Comparison of ENCODE assay signal across 29 cellular contexts in genomic region chr18:53018791-53019190, GRCh38.
A peak's percentile ranks its signal among the peaks of the same experiment; 100 is the strongest.
DNase-seq lines count a peak whose midpoint lies in the region; ATAC-seq and TF ChIP-seq lines count a peak whose summit lies in the region.
"Had no signal": no experiment of that assay in that cellular context is flagged by ENCODE, and none has a peak within 500 bp of the region (broad histone marks: within the 10 kb centered on the region; RNA-seq: fewer than 3 reads in every experiment).

No MANE protein-coding gene starts in this region.

- H3K27me3 ChIP-seq in vagina, result no peaks in the 10 kb centered on the region
- H3K27me3 ChIP-seq: ovary, upper lobe of left lung had no signal

- H3K4me1 ChIP-seq in HEK293 (ENCODE audit: control insufficient read depth, insufficient read depth, low read length), result no peaks in the 10 kb centered on the region
- H3K4me1 ChIP-seq in vagina, result no peaks in the 10 kb centered on the region
- H3K4me1 ChIP-seq: upper lobe of left lung had no signal

- no peak for TF ChIP-seq POLR2A in vagina (IDR thresholded peaks at IDR 0.05)

- no peak overlapping the region for H3K4me3 ChIP-seq in HEK293 (ENCODE audit: low read depth, low read length)
- no peak overlapping the region for H3K4me3 ChIP-seq in choroid plexus epithelial cell (ENCODE audit: low read depth, low read length)
- no peak overlapping the region for H3K4me3 ChIP-seq in vagina
- H3K4me3 ChIP-seq: ovary, smooth muscle cell, upper lobe of left lung had no signal

- TF ChIP-seq CTCF in HEK293 (tag by site-specific recombination; IDR thresholded peaks at IDR 0.05) (no peak), choroid plexus epithelial cell (conservative IDR thresholded peaks at IDR 0.05; ENCODE audit: low read depth, low read length) (no peak), vagina (IDR thresholded peaks at IDR 0.05) (no peak)

- no peak for ATAC-seq in GM21723 (IDR thresholded peaks at IDR 0.05; ENCODE audit: unreplicated experiment)
- ATAC-seq: activated CD8-positive, alpha-beta T cell treated with anti-CD3 and anti-CD28 coated beads, Interleukin-2, amount 10 ng/mL, durations not matched to agents 7 days and 5 days; activated T-helper 17 cell treated with anti-CD3 and anti-CD28 coated beads, Interleukin-2, amount 50 U/mL, for 72 hours; Panc1 had no signal

- POLR2A ChIA-PET in HEK293 (lab: Yijun Ruan, JAX), result no interaction called here

- CTCF ChIA-PET in HEK293 (lab: Yijun Ruan, JAX), result no interaction called here

- H3K9me3 ChIP-seq in HEK293 (ENCODE audit: control insufficient read depth, insufficient read depth, low read depth, low read length) (no peaks in the 10 kb centered on the region), vagina (no peaks in the 10 kb centered on the region)
- H3K9me3 ChIP-seq: ovary, upper lobe of left lung had no signal

- intact Hi-C loops in vagina (cut with DNase I), result no loop called here

- H3K36me3 ChIP-seq in HEK293 (ENCODE audit: control insufficient read depth in 2 of 2, insufficient read depth in 1 of 2, low read length in 2 of 2) (no peaks in the 10 kb centered on the region), vagina (no peaks in the 10 kb centered on the region)
- H3K36me3 ChIP-seq: ovary, upper lobe of left lung, WERI-Rb-1 had no signal

- no peak overlapping the region for H3K27ac ChIP-seq in HEK293 (ENCODE audit: extremely low read depth, low read depth, low read length)
- no peak overlapping the region for H3K27ac ChIP-seq in vagina
- H3K27ac ChIP-seq: ovary, upper lobe of left lung, WERI-Rb-1 had no signal

- DNase-seq in OCI-M1 (lab: John Stamatoyannopoulos, UW) (peak; percentile 30), choroid plexus epithelial cell (ENCODE audit: low read depth) (peak; percentile 2), myocyte (ENCODE audit: low read depth) (peak; percentile 1), vagina (ENCODE audit: extremely low spot score in 2 of 2) (no peak), NCI-H2029 treated with DMSO at 0.1 percent for 48 hours (lab: John Stamatoyannopoulos, UW) (no peak)
- DNase-seq: activated CD4-positive, alpha-beta T cell treated with anti-CD3 and anti-CD28 coated beads for 4 hours; activated CD8-positive, alpha-beta T cell treated with anti-CD3 and anti-CD28 coated beads, Interleukin-2, amount 10 ng/mL, durations not matched to agents 7 days and 5 days; activated naive CD4-positive, alpha-beta T cell treated with anti-CD3 and anti-CD28 coated beads, Interleukin-2, amount 10 ng/mL, durations not matched to agents 7 days and 5 days; amniotic stem cell; caudate nucleus; cortex of kidney; effector memory CD4-positive, alpha-beta T cell; glutamatergic neuron; KG1; NCI-H1417; NCI-H2081 treated with DMSO at 0.1 percent for 48 hours; NCI-H226; NCI-H69; ovary; SHP77; stimulated activated naive CD4-positive, alpha-beta T cell; SW 1271; upper lobe of left lung; WERI-Rb-1 had no signal

TF ChIP-seq in HEK293, 187 proteins besides CTCF, POLR2A, EP300 and RAD21:
- peak; percentile 59 for TF ChIP-seq REST (tag by site-specific recombination; IDR thresholded peaks at IDR 0.05)
- TF ChIP-seq ZBTB10 (tag by site-specific recombination; IDR thresholded peaks at IDR 0.05), result no peak

Comparison
In these comparisons a context has a peak if more than half of its experiments do, and no peak if none do; other contexts are left out.
1. DNase-seq: peak in OCI-M1 (single experiment), choroid plexus epithelial cell (single experiment) and myocyte (single experiment); none in vagina (0 of 2) and NCI-H2029 treated with DMSO at 0.1 percent for 48 hours (single experiment).